In genomic region chr2:206740800-206741199, GRCh38 we compare ENCODE assay signal across 25 cellular contexts. TPM values are rescaled to one million over a fixed set of nuclear protein-coding genes. Genes with fewer than 3 reads are reported as not detected.
"Had no signal": no experiment of that assay in that cellular context is flagged by ENCODE, and none has a peak within 500 bp of the region (broad histone marks: within the 10 kb centered on the region; RNA-seq: fewer than 3 reads in every experiment).

No MANE protein-coding gene starts in this region.

- DNase-seq: Karpas-422; KBM-7; MG63; NCI-H1092 treated with DMSO at 0.1 percent for 48 hours; NCI-H1436; NCI-H187; NCI-H2029; NCI-H2081 treated with DMSO at 0.1 percent for 48 hours; NCI-H2171; NCI-H226; NCI-H446; NCI-H510A; NCI-H524 treated with DMSO at 0.1 percent for 48 hours; NCI-H69; NCI-H774; NK-92 treated with Interleukin-12 subunit alpha and Interleukin-12 subunit beta, amount 100 ng/mL, for 24 hours; PC-9; Peyer's patch; Right ventricle myocardium superior; SIG-M5 had no signal

- H3K4me3 ChIP-seq: MG63, PC-9, Peyer's patch, SJSA1, SK-N-MC had no signal

RNA-seq across cellular contexts. Expression of gene DYTN, which starts 22.6 kb away (rescaled TPM):
- total RNA-seq: HT-29, OCI-LY7, PC-9, Peyer's patch, Right ventricle myocardium superior, RPMI7951, SJSA1 had no signal

RNA-seq across cellular contexts. Expression of gene MDH1B, which starts 24.3 kb away (rescaled TPM):
- total RNA-seq: HT-29 had no signal
